9 cellular contexts compared by ENCODE assay signal in the genomic region with DNA sequence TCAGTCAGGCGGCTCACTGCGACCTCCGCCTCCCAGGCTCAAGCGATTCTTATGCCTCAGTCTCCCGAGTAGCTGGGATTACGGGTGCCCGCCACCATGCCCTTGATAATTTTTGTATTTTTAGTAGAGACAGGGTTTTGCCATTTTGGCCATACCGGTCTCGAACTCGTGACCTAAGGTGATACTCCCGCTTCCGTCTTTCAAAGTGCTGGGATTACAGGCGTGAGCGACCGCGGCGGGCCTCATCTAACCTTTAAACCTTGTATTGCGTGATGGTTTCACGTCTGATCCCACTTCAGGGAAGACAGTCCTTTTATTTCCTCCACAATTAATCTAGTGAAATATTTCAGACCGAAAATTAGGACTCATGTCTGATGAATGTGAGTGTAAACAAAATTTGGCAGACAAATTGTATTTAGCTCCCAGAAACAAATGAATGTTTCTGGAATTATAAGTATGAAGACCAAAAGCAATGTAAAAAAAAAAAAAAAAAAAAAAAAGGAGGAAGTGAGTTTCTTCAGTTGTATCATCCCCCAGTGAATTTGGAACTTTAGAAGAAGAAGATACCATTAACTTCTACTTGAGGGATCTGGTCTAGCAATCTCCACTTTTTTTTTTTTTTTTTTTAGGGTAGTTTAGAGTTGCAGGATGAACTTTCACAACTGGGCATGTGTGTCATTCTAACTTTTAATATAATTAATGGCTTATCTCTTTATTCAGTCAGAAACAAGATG. TPM values are rescaled to one million over a fixed set of nuclear protein-coding genes. Genes with fewer than 3 reads are reported as not detected.
DNase-seq lines count a peak whose midpoint lies in the region; ATAC-seq and TF ChIP-seq lines count a peak whose summit lies in the region.
"Had no signal": no experiment of that assay in that cellular context is flagged by ENCODE, and none has a peak within 500 bp of the region (broad histone marks: within the 10 kb centered on the region; RNA-seq: fewer than 3 reads in every experiment).

No MANE protein-coding gene starts in this region.

- H3K36me3 Mint-ChIP-seq in progenitor cell of endocrine pancreas (ENCODE audit: insufficient read depth) = peaks cover 2% of the 10 kb centered on the region

- H3K27me3 Mint-ChIP-seq in progenitor cell of endocrine pancreas = no peaks in the 10 kb centered on the region

- DNase-seq in NCI-H2081 (lab: John Stamatoyannopoulos, UW) (peak; percentile 7 to 10), NCI-H2081 treated with DMSO at 0.1 percent for 48 hours (lab: John Stamatoyannopoulos, UW) (no peak), NOMO-1 treated with DMSO at 0.1 percent for 48 hours (lab: John Stamatoyannopoulos, UW; ENCODE audit: unreplicated experiment) (peak; percentile 59), choroid plexus epithelial cell (ENCODE audit: low read depth) (no peak), progenitor cell of endocrine pancreas (ENCODE audit: low spot score, unreplicated experiment) (no peak), left lung (no peak)

- H3K4me1 ChIP-seq in left lung = peaks cover 12 to 40% of the 10 kb centered on the region in 2 donors

- H3K27me3 ChIP-seq in left lung = no peaks in the 10 kb centered on the region

- no peaks in the 10 kb centered on the region for H3K9me3 Mint-ChIP-seq in progenitor cell of endocrine pancreas (ENCODE audit: low read depth)

- H3K4me1 Mint-ChIP-seq in progenitor cell of endocrine pancreas (ENCODE audit: low read depth) = peaks cover 12% of the 10 kb centered on the region

- ATAC-seq in left lung (no peak), HG02884 (IDR thresholded peaks at IDR 0.05; ENCODE audit: unreplicated experiment) (no peak), GM18870 (IDR thresholded peaks at IDR 0.05; ENCODE audit: unreplicated experiment) (no peak)

- TF ChIP-seq CTCF in choroid plexus epithelial cell (conservative IDR thresholded peaks at IDR 0.05; ENCODE audit: low read depth, low read length) (no peak), progenitor cell of endocrine pancreas (IDR thresholded peaks at IDR 0.05; ENCODE audit: unreplicated experiment) (no peak), left lung (IDR thresholded peaks at IDR 0.05) (no peak)

- H3K9me3 ChIP-seq in left lung = no peaks in the 10 kb centered on the region

- H3K36me3 ChIP-seq in left lung = peaks cover 0 to 32% of the 10 kb centered on the region in 2 donors

- intact Hi-C loops in left lung (cut with DNase I) = no loop called here

- H3K27ac ChIP-seq in left lung = no peak overlapping the region

- H3K4me3 ChIP-seq in choroid plexus epithelial cell (ENCODE audit: low read depth, low read length) (peak overlapping the region; percentile 96), left lung (peak overlapping the region in 1 of 2 donors; percentile 87)
- H3K4me3 ChIP-seq: lung had no signal

- H3K27ac Mint-ChIP-seq in progenitor cell of endocrine pancreas = peak overlapping the region; percentile 91

- peak overlapping the region; percentile 88 for H3K4me3 Mint-ChIP-seq in progenitor cell of endocrine pancreas (ENCODE audit: low read depth)

RNA-seq across cellular contexts. Expression of a gene that starts 1.6 kb away (rescaled TPM):
- total RNA-seq in progenitor cell of endocrine pancreas (47.3 and 49.8 TPM in 2 replicates), left lung (10 to 100 TPM; 23.3 to 33.6 TPM)

Comparison
In these comparisons a context has a peak if more than half of its experiments do, and no peak if none do; other contexts are left out.
1. DNase-seq: peak in NCI-H2081 (2 of 2) and NOMO-1 treated with DMSO at 0.1 percent for 48 hours (single experiment); none in NCI-H2081 treated with DMSO at 0.1 percent for 48 hours (single experiment), choroid plexus epithelial cell (single experiment), progenitor cell of endocrine pancreas (single experiment) and left lung (0 of 2).